Comparison of ENCODE assay signal across 1 cellular context in the genomic region with DNA sequence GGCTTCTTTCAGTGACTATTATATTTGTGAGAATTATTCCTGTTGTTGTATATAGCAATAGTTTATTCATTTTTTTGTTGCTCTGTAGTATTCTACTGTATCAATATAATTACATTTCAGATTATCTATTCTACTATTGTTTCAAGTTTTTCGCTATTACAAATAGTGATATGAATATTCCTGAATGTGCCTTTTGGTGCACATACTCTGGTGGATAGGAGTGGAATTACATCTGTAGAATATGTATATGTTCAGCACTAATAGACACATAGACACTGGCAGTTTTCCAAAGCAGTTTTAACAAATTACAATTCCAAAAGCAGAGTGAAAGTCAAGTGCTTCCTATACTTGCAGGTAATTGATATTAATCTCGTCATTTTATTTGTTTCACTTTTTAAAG.
TF ChIP-seq lines count a peak whose summit lies in the region.

No MANE protein-coding gene starts in this region.

TF ChIP-seq in SK-N-SH treated with all-trans-retinoic acid at 6 μM for 48 hours, 23 proteins besides CTCF, POLR2A, EP300 and RAD21 (continued from another document):
- TF ChIP-seq, protein P1, sequence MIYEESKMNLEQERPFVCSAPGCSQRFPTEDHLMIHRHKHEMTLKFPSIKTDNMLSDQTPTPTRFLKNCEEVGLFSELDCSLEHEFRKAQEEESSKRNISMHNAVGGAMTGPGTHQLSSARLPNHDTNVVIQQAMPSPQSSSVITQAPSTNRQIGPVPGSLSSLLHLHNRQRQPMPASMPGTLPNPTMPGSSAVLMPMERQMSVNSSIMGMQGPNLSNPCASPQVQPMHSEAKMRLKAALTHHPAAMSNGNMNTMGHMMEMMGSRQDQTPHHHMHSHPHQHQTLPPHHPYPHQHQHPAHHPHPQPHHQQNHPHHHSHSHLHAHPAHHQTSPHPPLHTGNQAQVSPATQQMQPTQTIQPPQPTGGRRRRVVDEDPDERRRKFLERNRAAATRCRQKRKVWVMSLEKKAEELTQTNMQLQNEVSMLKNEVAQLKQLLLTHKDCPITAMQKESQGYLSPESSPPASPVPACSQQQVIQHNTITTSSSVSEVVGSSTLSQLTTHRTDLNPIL (CRISPR knock-in tag; IDR thresholded peaks at IDR 0.05; ENCODE audit: low read depth): no peak
- no peak for TF ChIP-seq ZFP30 (CRISPR knock-in tag; IDR thresholded peaks at IDR 0.05)
- TF ChIP-seq ZNF8 (CRISPR knock-in tag; IDR thresholded peaks at IDR 0.05): no peak
- no peak for TF ChIP-seq CSRNP3 (CRISPR knock-in tag; IDR thresholded peaks at IDR 0.05)
- no peak for TF ChIP-seq BACH2 (CRISPR knock-in tag; IDR thresholded peaks at IDR 0.05; ENCODE audit: borderline replicate concordance)
- no peak for TF ChIP-seq SNAI2 (CRISPR knock-in tag; IDR thresholded peaks at IDR 0.05)
- no peak for TF ChIP-seq TOX (CRISPR knock-in tag; IDR thresholded peaks at IDR 0.05; ENCODE audit: borderline replicate concordance)
- no peak for TF ChIP-seq ZFP3 (CRISPR knock-in tag; IDR thresholded peaks at IDR 0.05)
- TF ChIP-seq ZC3H10 (CRISPR knock-in tag; IDR thresholded peaks at IDR 0.05): no peak
- no peak for TF ChIP-seq ZNF565 (CRISPR knock-in tag; conservative IDR thresholded peaks at IDR 0.05; ENCODE audit: low read depth)
- TF ChIP-seq OSR1 (CRISPR knock-in tag; IDR thresholded peaks at IDR 0.05): no peak
- TF ChIP-seq CSDC2 (CRISPR knock-in tag; IDR thresholded peaks at IDR 0.05): no peak
- TF ChIP-seq ARNTL (CRISPR knock-in tag; IDR thresholded peaks at IDR 0.05; ENCODE audit: borderline replicate concordance, low read depth): no peak
- TF ChIP-seq PATZ1 (CRISPR knock-in tag; IDR thresholded peaks at IDR 0.05; ENCODE audit: borderline replicate concordance): no peak
- no peak for TF ChIP-seq ZNF70 (CRISPR knock-in tag; IDR thresholded peaks at IDR 0.05)
